In genomic region chr4:112060212-112060611, GRCh38 we compare ENCODE assay signal across 8 cellular contexts.
DNase-seq lines count a peak whose midpoint lies in the region; ATAC-seq and TF ChIP-seq lines count a peak whose summit lies in the region.

No MANE protein-coding gene starts in this region.

- no peaks in the 10 kb centered on the region for H3K9me3 Mint-ChIP-seq in HFFc6
- no peaks in the 10 kb centered on the region for H3K9me3 Mint-ChIP-seq in activated T-cell treated with anti-CD3 and anti-CD28 coated beads, Interleukin-2, amount 50 U/mL, for 72 hours

- in situ Hi-C loops in transverse colon (cut with MboI; ENCODE audit: low pct_ligation_motif_present in 1 of 4, low pct_unique_long_range_greater_than_20kb in 1 of 4, low sequenced_read_pairs in 3 of 4) = no loop called here

- no peak overlapping the region for H3K4me3 Mint-ChIP-seq in HFFc6
- H3K4me3 Mint-ChIP-seq in activated T-cell treated with anti-CD3 and anti-CD28 coated beads, Interleukin-2, amount 50 U/mL, for 72 hours = no peak overlapping the region

- intact Hi-C loops in transverse colon (cut with DNase I; ENCODE audit: low total_unique reads) = no loop called here
- intact Hi-C loops in adrenal gland (cut with DNase I) = no loop called here

- H3K36me3 ChIP-seq in transverse colon (no peaks in the 10 kb centered on the region), adrenal gland (replicated peaks in 1 of 2) (no peaks in the 10 kb centered on the region)

- DNase-seq in DMS53 (lab: John Stamatoyannopoulos, UW) (peak; percentile 55), HFFc6 (peak; percentile 51), SK-N-DZ (ENCODE audit: low spot score) (peak; percentile 20), kidney glomerular epithelial cell (lab: John Stamatoyannopoulos, UW) (peak; percentile 35), transverse colon (no peak), adrenal gland (no peak)
- DNase-seq in activated T-cell treated with anti-CD3 and anti-CD28 coated beads, Interleukin-2, amount 50 U/mL, for 72 hours = no peak

- TF ChIP-seq POLR2A in transverse colon (IDR thresholded peaks at IDR 0.05) (no peak), adrenal gland (IDR thresholded peaks at IDR 0.05) (no peak)

- no peaks in the 10 kb centered on the region; the same call in 1 of the 2 replicates for H3K27me3 Mint-ChIP-seq in HFFc6 (ENCODE audit: insufficient read depth)
- peaks cover 7% of the 10 kb centered on the region for H3K27me3 Mint-ChIP-seq in activated T-cell treated with anti-CD3 and anti-CD28 coated beads, Interleukin-2, amount 50 U/mL, for 72 hours (ENCODE audit: low read depth)

- H3K4me3 ChIP-seq in transverse colon = no peak overlapping the region
- H3K4me3 ChIP-seq in adrenal gland = no peak overlapping the region

- TF ChIP-seq EP300 in transverse colon (IDR thresholded peaks at IDR 0.05; ENCODE audit: low read depth) = no peak

- H3K27ac ChIP-seq in transverse colon = no peak overlapping the region
- H3K27ac ChIP-seq in adrenal gland = no peak overlapping the region

- TF ChIP-seq CTCF in HFFc6 (IDR thresholded peaks at IDR 0.05) (peak; percentile 78), transverse colon (IDR thresholded peaks at IDR 0.05) (peak in 1 of 5 experiments; percentile 21), adrenal gland (IDR thresholded peaks at IDR 0.05) (no peak)

- no peaks in the 10 kb centered on the region for H3K9me3 ChIP-seq in transverse colon
- H3K9me3 ChIP-seq in adrenal gland (replicated peaks in 1 of 3) = no peaks in the 10 kb centered on the region

- no peak overlapping the region for H3K27ac Mint-ChIP-seq in HFFc6
- H3K27ac Mint-ChIP-seq in activated T-cell treated with anti-CD3 and anti-CD28 coated beads, Interleukin-2, amount 50 U/mL, for 72 hours = no peak overlapping the region

- H3K27me3 ChIP-seq in transverse colon = no peaks in the 10 kb centered on the region
- H3K27me3 ChIP-seq in adrenal gland = no peaks in the 10 kb centered on the region

- ATAC-seq in GM19455 (IDR thresholded peaks at IDR 0.05; ENCODE audit: unreplicated experiment) = no peak
- no peak for ATAC-seq in activated T-cell treated with anti-CD3 and anti-CD28 coated beads, Interleukin-2, amount 50 U/mL, for 72 hours (replicated peaks in 1 of 2)

- no peaks in the 10 kb centered on the region for H3K4me1 ChIP-seq in transverse colon
- no peaks in the 10 kb centered on the region for H3K4me1 ChIP-seq in adrenal gland (replicated peaks in 1 of 2)

- H3K36me3 Mint-ChIP-seq in HFFc6 (ENCODE audit: low read depth) = no peaks in the 10 kb centered on the region
- H3K36me3 Mint-ChIP-seq in activated T-cell treated with anti-CD3 and anti-CD28 coated beads, Interleukin-2, amount 50 U/mL, for 72 hours (ENCODE audit: insufficient read depth in 2 of 2) = no peaks in the 10 kb centered on the region

- peaks cover 18% of the 10 kb centered on the region for H3K4me1 Mint-ChIP-seq in HFFc6 (ENCODE audit: low read depth)
- no peaks in the 10 kb centered on the region for H3K4me1 Mint-ChIP-seq in activated T-cell treated with anti-CD3 and anti-CD28 coated beads, Interleukin-2, amount 50 U/mL, for 72 hours (ENCODE audit: low read depth)

Comparison
In these comparisons a context has a peak if more than half of its experiments do, and no peak if none do; other contexts are left out.
1. DNase-seq: peak in DMS53 (single experiment), HFFc6 (single experiment), SK-N-DZ (single experiment) and kidney glomerular epithelial cell (single experiment); none in transverse colon (single experiment), adrenal gland (0 of 7) and activated T-cell treated with anti-CD3 and anti-CD28 coated beads, Interleukin-2, amount 50 U/mL, for 72 hours (0 of 2).